ENCODE assay signal across 1 cellular context in genomic region chr12:62966990-62967506, GRCh38.
TF ChIP-seq lines count a peak whose summit lies in the region.

No MANE protein-coding gene starts in this region.

TF ChIP-seq in HepG2, 621 proteins besides CTCF, POLR2A, EP300 and RAD21 (continued from another document and continues in another):
- TF ChIP-seq ZNF30 (CRISPR knock-in tag; IDR thresholded peaks at IDR 0.05) (no peak), TBP (CRISPR knock-in tag; IDR thresholded peaks at IDR 0.05) (no peak), IKZF5 (CRISPR knock-in tag; IDR thresholded peaks at IDR 0.05) (peak; percentile 72), TP53 (CRISPR knock-in tag; conservative IDR thresholded peaks at IDR 0.05) (no peak), FOSL2 (CRISPR knock-in tag; IDR thresholded peaks at IDR 0.05) (0 out of 2 replicates have a peak, but pooled peaks have one; percentile 4), SMAD1 (CRISPR knock-in tag; IDR thresholded peaks at IDR 0.05; ENCODE audit: borderline replicate concordance, low read depth) (no peak), JUND (CRISPR knock-in tag; IDR thresholded peaks at IDR 0.05) (no peak), MYNN (CRISPR knock-in tag; IDR thresholded peaks at IDR 0.05; ENCODE audit: low read depth) (no peak), NAIF1 (CRISPR knock-in tag; IDR thresholded peaks at IDR 0.05; ENCODE audit: borderline replicate concordance) (no peak), ATF2 (CRISPR knock-in tag; IDR thresholded peaks at IDR 0.05) (no peak; the same call in 1 of the 2 replicates), ZNF432 (CRISPR knock-in tag; IDR thresholded peaks at IDR 0.05; ENCODE audit: borderline replicate concordance) (no peak), HNF1A (IDR thresholded peaks at IDR 0.05; ENCODE audit: low read depth) (no peak; the same call in 1 of the 2 replicates), HNF1A (CRISPR knock-in tag; IDR thresholded peaks at IDR 0.05; ENCODE audit: borderline replicate concordance) (no peak; the same call in 1 of the 2 replicates), ESRRA (CRISPR knock-in tag; IDR thresholded peaks at IDR 0.05; ENCODE audit: low read depth) (no peak), ZNF776 (CRISPR knock-in tag; IDR thresholded peaks at IDR 0.05) (no peak), CSRNP1 (CRISPR knock-in tag; IDR thresholded peaks at IDR 0.05) (peak; percentile 31; the same call in 1 of the 2 replicates), SP5 (CRISPR knock-in tag; IDR thresholded peaks at IDR 0.05; ENCODE audit: borderline replicate concordance, low read depth) (no peak), IRF2 (CRISPR knock-in tag; IDR thresholded peaks at IDR 0.05) (no peak), BCL6 (CRISPR knock-in tag; IDR thresholded peaks at IDR 0.05) (peak; percentile 68; the same call in 1 of the 2 replicates), ZNF788 (CRISPR knock-in tag; IDR thresholded peaks at IDR 0.05; ENCODE audit: borderline replicate concordance) (no peak), RELA (CRISPR knock-in tag; IDR thresholded peaks at IDR 0.05) (no peak), TBX3 (IDR thresholded peaks at IDR 0.05; ENCODE audit: borderline replicate concordance) (peak; percentile 82; the same call in 1 of the 2 replicates), SRSF1 (optimal IDR thresholded peaks at IDR 0.05; ENCODE audit: low read depth, low read length) (no peak)
- TF ChIP-seq, protein P1, sequence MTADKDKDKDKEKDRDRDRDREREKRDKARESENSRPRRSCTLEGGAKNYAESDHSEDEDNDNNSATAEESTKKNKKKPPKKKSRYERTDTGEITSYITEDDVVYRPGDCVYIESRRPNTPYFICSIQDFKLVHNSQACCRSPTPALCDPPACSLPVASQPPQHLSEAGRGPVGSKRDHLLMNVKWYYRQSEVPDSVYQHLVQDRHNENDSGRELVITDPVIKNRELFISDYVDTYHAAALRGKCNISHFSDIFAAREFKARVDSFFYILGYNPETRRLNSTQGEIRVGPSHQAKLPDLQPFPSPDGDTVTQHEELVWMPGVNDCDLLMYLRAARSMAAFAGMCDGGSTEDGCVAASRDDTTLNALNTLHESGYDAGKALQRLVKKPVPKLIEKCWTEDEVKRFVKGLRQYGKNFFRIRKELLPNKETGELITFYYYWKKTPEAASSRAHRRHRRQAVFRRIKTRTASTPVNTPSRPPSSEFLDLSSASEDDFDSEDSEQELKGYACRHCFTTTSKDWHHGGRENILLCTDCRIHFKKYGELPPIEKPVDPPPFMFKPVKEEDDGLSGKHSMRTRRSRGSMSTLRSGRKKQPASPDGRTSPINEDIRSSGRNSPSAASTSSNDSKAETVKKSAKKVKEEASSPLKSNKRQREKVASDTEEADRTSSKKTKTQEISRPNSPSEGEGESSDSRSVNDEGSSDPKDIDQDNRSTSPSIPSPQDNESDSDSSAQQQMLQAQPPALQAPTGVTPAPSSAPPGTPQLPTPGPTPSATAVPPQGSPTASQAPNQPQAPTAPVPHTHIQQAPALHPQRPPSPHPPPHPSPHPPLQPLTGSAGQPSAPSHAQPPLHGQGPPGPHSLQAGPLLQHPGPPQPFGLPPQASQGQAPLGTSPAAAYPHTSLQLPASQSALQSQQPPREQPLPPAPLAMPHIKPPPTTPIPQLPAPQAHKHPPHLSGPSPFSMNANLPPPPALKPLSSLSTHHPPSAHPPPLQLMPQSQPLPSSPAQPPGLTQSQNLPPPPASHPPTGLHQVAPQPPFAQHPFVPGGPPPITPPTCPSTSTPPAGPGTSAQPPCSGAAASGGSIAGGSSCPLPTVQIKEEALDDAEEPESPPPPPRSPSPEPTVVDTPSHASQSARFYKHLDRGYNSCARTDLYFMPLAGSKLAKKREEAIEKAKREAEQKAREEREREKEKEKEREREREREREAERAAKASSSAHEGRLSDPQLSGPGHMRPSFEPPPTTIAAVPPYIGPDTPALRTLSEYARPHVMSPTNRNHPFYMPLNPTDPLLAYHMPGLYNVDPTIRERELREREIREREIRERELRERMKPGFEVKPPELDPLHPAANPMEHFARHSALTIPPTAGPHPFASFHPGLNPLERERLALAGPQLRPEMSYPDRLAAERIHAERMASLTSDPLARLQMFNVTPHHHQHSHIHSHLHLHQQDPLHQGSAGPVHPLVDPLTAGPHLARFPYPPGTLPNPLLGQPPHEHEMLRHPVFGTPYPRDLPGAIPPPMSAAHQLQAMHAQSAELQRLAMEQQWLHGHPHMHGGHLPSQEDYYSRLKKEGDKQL (CRISPR knock-in tag; IDR thresholded peaks at IDR 0.05; ENCODE audit: low read depth), result 0 out of 2 replicates have a peak, but pooled peaks have one; percentile 10
- TF ChIP-seq, protein P2, sequence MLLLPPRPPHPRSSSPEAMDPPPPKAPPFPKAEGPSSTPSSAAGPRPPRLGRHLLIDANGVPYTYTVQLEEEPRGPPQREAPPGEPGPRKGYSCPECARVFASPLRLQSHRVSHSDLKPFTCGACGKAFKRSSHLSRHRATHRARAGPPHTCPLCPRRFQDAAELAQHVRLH (CRISPR knock-in tag; IDR thresholded peaks at IDR 0.05; ENCODE audit: borderline replicate concordance, low read depth), result 0 out of 2 replicates have a peak, but pooled peaks have one; percentile 16
- TF ChIP-seq, protein P3, sequence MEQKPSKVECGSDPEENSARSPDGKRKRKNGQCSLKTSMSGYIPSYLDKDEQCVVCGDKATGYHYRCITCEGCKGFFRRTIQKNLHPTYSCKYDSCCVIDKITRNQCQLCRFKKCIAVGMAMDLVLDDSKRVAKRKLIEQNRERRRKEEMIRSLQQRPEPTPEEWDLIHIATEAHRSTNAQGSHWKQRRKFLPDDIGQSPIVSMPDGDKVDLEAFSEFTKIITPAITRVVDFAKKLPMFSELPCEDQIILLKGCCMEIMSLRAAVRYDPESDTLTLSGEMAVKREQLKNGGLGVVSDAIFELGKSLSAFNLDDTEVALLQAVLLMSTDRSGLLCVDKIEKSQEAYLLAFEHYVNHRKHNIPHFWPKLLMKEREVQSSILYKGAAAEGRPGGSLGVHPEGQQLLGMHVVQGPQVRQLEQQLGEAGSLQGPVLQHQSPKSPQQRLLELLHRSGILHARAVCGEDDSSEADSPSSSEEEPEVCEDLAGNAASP (CRISPR knock-in tag; IDR thresholded peaks at IDR 0.05; ENCODE audit: borderline replicate concordance), result peak; percentile 41; the same call in 1 of the 2 replicates
- TF ChIP-seq, protein P4, sequence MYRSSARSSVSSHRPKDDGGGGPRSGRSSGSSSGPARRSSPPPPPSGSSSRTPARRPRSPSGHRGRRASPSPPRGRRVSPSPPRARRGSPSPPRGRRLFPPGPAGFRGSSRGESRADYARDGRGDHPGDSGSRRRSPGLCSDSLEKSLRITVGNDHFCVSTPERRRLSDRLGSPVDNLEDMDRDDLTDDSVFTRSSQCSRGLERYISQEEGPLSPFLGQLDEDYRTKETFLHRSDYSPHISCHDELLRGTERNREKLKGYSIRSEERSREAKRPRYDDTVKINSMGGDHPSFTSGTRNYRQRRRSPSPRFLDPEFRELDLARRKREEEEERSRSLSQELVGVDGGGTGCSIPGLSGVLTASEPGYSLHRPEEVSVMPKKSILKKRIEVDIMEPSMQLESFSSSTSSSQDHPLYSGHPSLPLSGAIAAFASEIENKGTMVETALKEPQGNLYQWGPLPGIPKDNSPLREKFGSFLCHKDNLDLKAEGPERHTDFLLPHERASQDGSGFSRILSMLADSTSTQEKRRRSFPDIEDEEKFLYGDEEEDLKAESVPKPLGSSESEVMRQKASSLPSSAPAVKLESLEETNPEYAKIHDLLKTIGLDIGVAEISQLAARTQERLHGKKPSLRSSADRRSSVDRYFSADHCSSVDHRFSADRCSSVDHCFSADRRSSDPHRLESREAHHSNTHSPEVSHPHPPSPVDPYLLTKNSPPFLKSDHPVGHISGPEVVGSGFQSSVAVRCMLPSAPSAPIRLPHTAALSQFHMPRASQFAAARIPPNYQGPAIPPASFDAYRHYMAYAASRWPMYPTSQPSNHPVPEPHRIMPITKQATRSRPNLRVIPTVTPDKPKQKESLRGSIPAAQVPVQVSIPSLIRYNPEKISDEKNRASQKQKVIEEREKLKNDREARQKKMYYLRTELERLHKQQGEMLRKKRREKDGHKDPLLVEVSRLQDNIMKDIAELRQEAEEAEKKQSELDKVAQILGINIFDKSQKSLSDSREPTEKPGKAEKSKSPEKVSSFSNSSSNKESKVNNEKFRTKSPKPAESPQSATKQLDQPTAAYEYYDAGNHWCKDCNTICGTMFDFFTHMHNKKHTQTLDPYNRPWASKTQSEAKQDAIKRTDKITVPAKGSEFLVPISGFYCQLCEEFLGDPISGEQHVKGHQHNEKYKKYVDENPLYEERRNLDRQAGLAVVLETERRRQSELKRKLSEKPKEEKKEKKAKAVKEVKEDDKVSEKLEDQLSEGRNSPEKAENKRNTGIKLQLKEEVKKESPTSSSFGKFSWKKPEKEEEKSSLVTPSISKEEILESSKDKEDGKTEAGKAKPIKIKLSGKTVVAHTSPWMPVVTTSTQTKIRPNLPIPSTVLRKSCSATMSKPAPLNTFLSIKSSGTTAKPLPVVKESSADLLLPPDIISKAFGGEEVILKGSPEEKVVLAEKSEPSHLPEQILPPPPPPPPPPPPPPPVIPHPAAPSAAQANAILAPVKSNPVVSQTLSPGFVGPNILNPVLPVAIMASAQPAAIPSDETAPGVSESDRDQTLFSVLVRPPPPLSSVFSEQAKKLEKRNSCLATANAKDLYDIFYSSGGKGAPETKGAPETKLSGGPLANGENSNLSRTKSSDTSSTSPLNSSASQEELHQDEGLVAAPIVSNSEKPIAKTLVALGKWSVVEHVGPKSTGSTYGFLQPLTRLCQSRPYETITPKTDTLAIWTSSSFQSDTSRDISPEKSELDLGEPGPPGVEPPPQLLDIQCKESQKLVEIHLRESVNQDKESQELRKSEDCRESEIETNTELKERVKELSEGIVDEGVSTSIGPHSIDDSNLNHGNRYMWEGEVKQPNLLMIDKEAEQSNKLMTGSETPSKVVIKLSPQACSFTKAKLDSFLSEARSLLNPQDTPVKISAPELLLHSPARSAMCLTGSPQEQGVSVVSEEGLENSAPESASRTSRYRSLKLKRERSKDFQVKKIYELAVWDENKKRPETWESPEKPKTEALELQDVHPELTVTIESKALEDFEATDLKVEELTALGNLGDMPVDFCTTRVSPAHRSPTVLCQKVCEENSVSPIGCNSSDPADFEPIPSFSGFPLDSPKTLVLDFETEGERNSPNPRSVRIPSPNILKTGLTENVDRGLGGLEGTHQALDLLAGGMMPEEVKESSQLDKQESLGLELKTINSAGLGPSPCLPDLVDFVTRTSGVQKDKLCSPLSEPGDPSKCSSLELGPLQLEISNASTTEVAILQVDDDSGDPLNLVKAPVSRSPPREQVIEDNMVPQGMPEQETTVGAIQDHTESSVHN (CRISPR knock-in tag; IDR thresholded peaks at IDR 0.05), result no peak
